Comparison of ENCODE assay signal across 1 cellular context in genomic region chr16:51243836-51244483, GRCh38.
TF ChIP-seq lines count a peak whose summit lies in the region.

No MANE protein-coding gene starts in this region.

TF ChIP-seq in HepG2, 621 proteins besides CTCF, POLR2A, EP300 and RAD21 (continued from another document and continues in another):
- TF ChIP-seq, protein P1, sequence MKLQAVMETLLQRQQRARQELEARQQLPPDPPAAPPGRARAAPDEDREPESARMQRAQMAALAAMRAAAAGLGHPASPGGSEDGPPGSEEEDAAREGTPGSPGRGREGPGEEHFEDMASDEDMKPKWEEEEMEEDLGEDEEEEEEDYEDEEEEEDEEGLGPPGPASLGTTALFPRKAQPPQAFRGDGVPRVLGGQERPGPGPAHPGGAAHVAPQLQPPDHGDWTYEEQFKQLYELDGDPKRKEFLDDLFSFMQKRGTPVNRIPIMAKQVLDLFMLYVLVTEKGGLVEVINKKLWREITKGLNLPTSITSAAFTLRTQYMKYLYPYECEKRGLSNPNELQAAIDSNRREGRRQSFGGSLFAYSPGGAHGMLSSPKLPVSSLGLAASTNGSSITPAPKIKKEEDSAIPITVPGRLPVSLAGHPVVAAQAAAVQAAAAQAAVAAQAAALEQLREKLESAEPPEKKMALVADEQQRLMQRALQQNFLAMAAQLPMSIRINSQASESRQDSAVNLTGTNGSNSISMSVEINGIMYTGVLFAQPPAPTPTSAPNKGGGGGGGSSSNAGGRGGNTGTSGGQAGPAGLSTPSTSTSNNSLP (IDR thresholded peaks at IDR 0.05; ENCODE audit: low read depth, low read length), result peak; percentile 98
- TF ChIP-seq ZNF367 (CRISPR knock-in tag; IDR thresholded peaks at IDR 0.05; ENCODE audit: borderline replicate concordance) (no peak), ZNF776 (CRISPR knock-in tag; IDR thresholded peaks at IDR 0.05) (no peak), NR0B2 (CRISPR knock-in tag; IDR thresholded peaks at IDR 0.05) (no peak), ZBTB38 (CRISPR knock-in tag; IDR thresholded peaks at IDR 0.05) (no peak), ZNF570 (CRISPR knock-in tag; IDR thresholded peaks at IDR 0.05; ENCODE audit: borderline replicate concordance) (no peak), ZNF841 (CRISPR knock-in tag; IDR thresholded peaks at IDR 0.05; ENCODE audit: borderline replicate concordance) (no peak), ZSCAN25 (CRISPR knock-in tag; IDR thresholded peaks at IDR 0.05) (no peak), TBX2 (CRISPR knock-in tag; IDR thresholded peaks at IDR 0.05; ENCODE audit: borderline replicate concordance) (peak; percentile 91), IRF1 (CRISPR knock-in tag; IDR thresholded peaks at IDR 0.05; ENCODE audit: low read depth) (no peak), ZNF331 (CRISPR knock-in tag; IDR thresholded peaks at IDR 0.05) (0 out of 2 replicates have a peak, but pooled peaks have one; percentile 58), ZNF609 (CRISPR knock-in tag; IDR thresholded peaks at IDR 0.05; ENCODE audit: borderline replicate concordance) (peak; percentile 96), ZSCAN22 (CRISPR knock-in tag; IDR thresholded peaks at IDR 0.05) (no peak), ZUFSP (CRISPR knock-in tag; IDR thresholded peaks at IDR 0.05; ENCODE audit: borderline replicate concordance) (no peak), KDM1A (CRISPR knock-in tag; IDR thresholded peaks at IDR 0.05) (no peak), MEIS1 (CRISPR knock-in tag; IDR thresholded peaks at IDR 0.05; ENCODE audit: borderline replicate concordance) (no peak; the same call in 1 of the 2 replicates), ZNF724P (CRISPR knock-in tag; IDR thresholded peaks at IDR 0.05; ENCODE audit: borderline replicate concordance) (no peak), RELA (CRISPR knock-in tag; IDR thresholded peaks at IDR 0.05) (no peak), ZNF3 (CRISPR knock-in tag; IDR thresholded peaks at IDR 0.05) (no peak), TOPORS (CRISPR knock-in tag; IDR thresholded peaks at IDR 0.05) (no peak), ZNF44 (CRISPR knock-in tag; IDR thresholded peaks at IDR 0.05) (no peak), ZNF687 (CRISPR knock-in tag; IDR thresholded peaks at IDR 0.05) (no peak), ZNF260 (CRISPR knock-in tag; IDR thresholded peaks at IDR 0.05; ENCODE audit: borderline replicate concordance, low read depth) (no peak), ADNP (CRISPR knock-in tag; IDR thresholded peaks at IDR 0.05) (no peak), POGZ (CRISPR knock-in tag; IDR thresholded peaks at IDR 0.05) (no peak), JARID2 (CRISPR knock-in tag; IDR thresholded peaks at IDR 0.05; ENCODE audit: insufficient replicate concordance) (no peak), ZNF558 (CRISPR knock-in tag; IDR thresholded peaks at IDR 0.05; ENCODE audit: borderline replicate concordance) (no peak), ZBTB4 (CRISPR knock-in tag; IDR thresholded peaks at IDR 0.05; ENCODE audit: borderline replicate concordance) (no peak), ZBTB7B (CRISPR knock-in tag; IDR thresholded peaks at IDR 0.05) (no peak; the same call in 1 of the 2 replicates), MXD4 (CRISPR knock-in tag; IDR thresholded peaks at IDR 0.05) (no peak), SPEN (CRISPR knock-in tag; IDR thresholded peaks at IDR 0.05; ENCODE audit: low read depth) (no peak), NR2F1 (CRISPR knock-in tag; IDR thresholded peaks at IDR 0.05) (peak; percentile 46 to 50; a peak in 2 of 4 replicates), MED13 (CRISPR knock-in tag; IDR thresholded peaks at IDR 0.05) (no peak), ZNF256 (CRISPR knock-in tag; conservative IDR thresholded peaks at IDR 0.05) (no peak), ZNF720 (CRISPR knock-in tag; IDR thresholded peaks at IDR 0.05) (no peak), ZNF777 (CRISPR knock-in tag; IDR thresholded peaks at IDR 0.05) (no peak), MTA3 (CRISPR knock-in tag; IDR thresholded peaks at IDR 0.05) (no peak), FLYWCH1 (CRISPR knock-in tag; IDR thresholded peaks at IDR 0.05) (no peak), NR2F6 (IDR thresholded peaks at IDR 0.05) (no peak; the same call in 1 of the 2 replicates), NR2F6 (CRISPR knock-in tag; IDR thresholded peaks at IDR 0.05) (peak; percentile 67)
- TF ChIP-seq, protein P2, sequence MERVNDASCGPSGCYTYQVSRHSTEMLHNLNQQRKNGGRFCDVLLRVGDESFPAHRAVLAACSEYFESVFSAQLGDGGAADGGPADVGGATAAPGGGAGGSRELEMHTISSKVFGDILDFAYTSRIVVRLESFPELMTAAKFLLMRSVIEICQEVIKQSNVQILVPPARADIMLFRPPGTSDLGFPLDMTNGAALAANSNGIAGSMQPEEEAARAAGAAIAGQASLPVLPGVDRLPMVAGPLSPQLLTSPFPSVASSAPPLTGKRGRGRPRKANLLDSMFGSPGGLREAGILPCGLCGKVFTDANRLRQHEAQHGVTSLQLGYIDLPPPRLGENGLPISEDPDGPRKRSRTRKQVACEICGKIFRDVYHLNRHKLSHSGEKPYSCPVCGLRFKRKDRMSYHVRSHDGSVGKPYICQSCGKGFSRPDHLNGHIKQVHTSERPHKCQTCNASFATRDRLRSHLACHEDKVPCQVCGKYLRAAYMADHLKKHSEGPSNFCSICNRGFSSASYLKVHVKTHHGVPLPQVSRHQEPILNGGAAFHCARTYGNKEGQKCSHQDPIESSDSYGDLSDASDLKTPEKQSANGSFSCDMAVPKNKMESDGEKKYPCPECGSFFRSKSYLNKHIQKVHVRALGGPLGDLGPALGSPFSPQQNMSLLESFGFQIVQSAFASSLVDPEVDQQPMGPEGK (CRISPR knock-in tag; IDR thresholded peaks at IDR 0.05), result peak; percentile 79
- TF ChIP-seq, protein P3, sequence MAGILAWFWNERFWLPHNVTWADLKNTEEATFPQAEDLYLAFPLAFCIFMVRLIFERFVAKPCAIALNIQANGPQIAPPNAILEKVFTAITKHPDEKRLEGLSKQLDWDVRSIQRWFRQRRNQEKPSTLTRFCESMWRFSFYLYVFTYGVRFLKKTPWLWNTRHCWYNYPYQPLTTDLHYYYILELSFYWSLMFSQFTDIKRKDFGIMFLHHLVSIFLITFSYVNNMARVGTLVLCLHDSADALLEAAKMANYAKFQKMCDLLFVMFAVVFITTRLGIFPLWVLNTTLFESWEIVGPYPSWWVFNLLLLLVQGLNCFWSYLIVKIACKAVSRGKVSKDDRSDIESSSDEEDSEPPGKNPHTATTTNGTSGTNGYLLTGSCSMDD (CRISPR knock-in tag; IDR thresholded peaks at IDR 0.05), result no peak
